In the genomic region with DNA sequence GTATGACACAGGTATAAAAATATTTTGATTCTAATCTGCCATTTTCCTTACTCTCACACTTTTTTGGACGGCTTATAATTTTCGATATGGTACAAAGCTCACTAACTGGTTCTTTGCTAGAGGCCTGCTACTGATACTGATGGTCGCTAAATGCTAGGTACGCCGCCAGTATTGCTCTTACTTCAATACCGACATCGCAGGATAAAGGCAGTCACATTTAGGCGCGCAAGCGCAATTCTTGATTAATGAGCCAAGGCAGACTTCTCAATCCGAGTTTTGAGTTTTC, we compare ENCODE assay signal across 8 cellular contexts. TPM values are rescaled to one million over a fixed set of nuclear protein-coding genes. Genes with fewer than 3 reads are reported as not detected.
DNase-seq lines count a peak whose midpoint lies in the region; ATAC-seq and TF ChIP-seq lines count a peak whose summit lies in the region.

No MANE protein-coding gene starts in this region.

- H3K36me3 ChIP-seq in RWPE2 (ENCODE audit: low read depth) (peaks cover 12% of the 10 kb centered on the region), ovary (no peaks in the 10 kb centered on the region)

- WGBS in ovary, 3 donors: 1% methylated on average over 11 of the region's 11 CpGs

- no peaks in the 10 kb centered on the region for H3K9me3 ChIP-seq in RWPE2 (ENCODE audit: severe bottlenecking)
- no peaks in the 10 kb centered on the region for H3K9me3 ChIP-seq in ovary

- H3K4me1 ChIP-seq in RWPE2 (ENCODE audit: insufficient read depth, poor library complexity, severe bottlenecking) (peaks cover 24% of the 10 kb centered on the region), ovary (ENCODE audit: insufficient read depth) (no peaks in the 10 kb centered on the region)

- H3K4me3 ChIP-seq in RWPE2 (ENCODE audit: severe bottlenecking) (peak overlapping the region; percentile 76), fibroblast of mammary gland (ENCODE audit: control insufficient read depth, low read depth, low read length) (peak overlapping the region; percentile 77), ovary (peak overlapping the region; percentile 71)

- H3K27me3 ChIP-seq in RWPE2 (ENCODE audit: insufficient read depth, poor library complexity, severe bottlenecking) (no peaks in the 10 kb centered on the region), ovary (no peaks in the 10 kb centered on the region)

- DNase-seq in RWPE2 (ENCODE audit: low spot score) (no peak), fibroblast of mammary gland (ENCODE audit: low read depth) (no peak), ovary (no peak), D341Med (ENCODE audit: low spot score) (no peak), DMS 273 (lab: John Stamatoyannopoulos, UW; ENCODE audit: unreplicated experiment) (no peak)

- TF ChIP-seq POLR2A in ovary (IDR thresholded peaks at IDR 0.05): no peak

- TF ChIP-seq CTCF in 22Rv1 (IDR thresholded peaks at IDR 0.05): no peak
- TF ChIP-seq CTCF in RWPE2 (IDR thresholded peaks at IDR 0.05; ENCODE audit: poor library complexity, severe bottlenecking): no peak
- no peak for TF ChIP-seq CTCF in fibroblast of mammary gland (conservative IDR thresholded peaks at IDR 0.05; ENCODE audit: control insufficient read depth, insufficient read depth, low read depth, low read length)
- TF ChIP-seq CTCF in ovary (IDR thresholded peaks at IDR 0.05): no peak

- intact Hi-C loops in ovary (cut with DNase I): no loop called here

- peak; percentile 13 for ATAC-seq in GM18519 (IDR thresholded peaks at IDR 0.05; ENCODE audit: low FRiP score, unreplicated experiment)
- peak; percentile 18 for ATAC-seq in HG03039 (IDR thresholded peaks at IDR 0.05; ENCODE audit: unreplicated experiment)
- ATAC-seq in RWPE2 (ENCODE audit: low read depth): peak; percentile 8

- no peak for TF ChIP-seq EP300 in ovary (IDR thresholded peaks at IDR 0.05)

- H3K27ac ChIP-seq in 22Rv1 (peak overlapping the region; percentile 96), RWPE2 (ENCODE audit: poor library complexity, severe bottlenecking) (peak overlapping the region; percentile 77), ovary (peak overlapping the region; percentile 70 to 82)

RNA-seq across cellular contexts. Expression of a gene that starts 0.6 kb away (rescaled TPM):
- 10 to 100 TPM; 12.5 to 18.7 (median 13.6) TPM for total RNA-seq in ovary
- 1 to 10 TPM; 5.3 to 7.0 TPM for polyA plus RNA-seq in ovary
